ENCODE assay signal across 23 cellular contexts in genomic region chr7:99146979-99147378, GRCh38.
"Had no signal": no experiment of that assay in that cellular context is flagged by ENCODE, and none has a peak within 500 bp of the region (broad histone marks: within the 10 kb centered on the region; RNA-seq: fewer than 3 reads in every experiment).

No MANE protein-coding gene starts in this region.

- H3K9me3 ChIP-seq: esophagus squamous epithelium, left ventricle myocardium inferior, lower lobe of right lung, psoas muscle, right lobe of liver, spleen, tibial artery, upper lobe of right lung, vagina had no signal

- H3K4me3 Mint-ChIP-seq: memory B cell; natural killer cell treated with Interleukin-12 subunit alpha and Interleukin-12 subunit beta and Interleukin-15 and Interleukin-18, amount 100 ng/mL, for 72 hours; stimulated activated memory B cell treated with anti-CD40 and anti-IgM and Interleukin-4, amounts not matched to agents 10 μg/mL and 1 μg/mL and 100 μg/mL, for 72 hours; stimulated activated naive CD8-positive, alpha-beta T cell treated with anti-CD3 and anti-CD28 coated beads, Interleukin-15, Interleukin-2, amounts not matched to agents 100 ng/mL and 50 ng/mL, for 24 hours had no signal

- H3K4me3 ChIP-seq: esophagus squamous epithelium, left ventricle myocardium inferior, lower lobe of right lung, psoas muscle, right lobe of liver, spleen, tibial artery, upper lobe of right lung, vagina had no signal

- H3K27me3 Mint-ChIP-seq: stimulated activated naive CD8-positive, alpha-beta T cell treated with anti-CD3 and anti-CD28 coated beads, Interleukin-15, Interleukin-2, amounts not matched to agents 100 ng/mL and 50 ng/mL, for 24 hours had no signal

- DNase-seq: dermis blood vessel endothelial cell; esophagus squamous epithelium; foreskin keratinocyte; immature natural killer cell; left cardiac atrium; left ventricle myocardium inferior; lower lobe of right lung; midbrain; psoas muscle; retina; right lobe of liver; spleen; stimulated activated CD4-positive, alpha-beta T cell treated with anti-CD3 and anti-CD28 coated beads, Interleukin-15, amount 100 ng/mL, for 24 hours; stimulated activated CD4-positive, alpha-beta T cell treated with anti-CD3 and anti-CD28 coated beads, Interleukin-1b, Interleukin-23, amount 100 ng/mL, for 48 hours; stimulated activated CD4-positive, alpha-beta T cell treated with anti-CD3 and anti-CD28 coated beads, Interleukin-4, amount 100 ng/mL, for 24 hours; tibial artery; upper lobe of right lung had no signal

- H3K27ac Mint-ChIP-seq: immature natural killer cell; memory B cell; natural killer cell treated with Interleukin-12 subunit alpha and Interleukin-12 subunit beta and Interleukin-15 and Interleukin-18, amount 100 ng/mL, for 72 hours; stimulated activated memory B cell treated with anti-CD40 and anti-IgM and Interleukin-4, amounts not matched to agents 10 μg/mL and 1 μg/mL and 100 μg/mL, for 72 hours; stimulated activated naive CD8-positive, alpha-beta T cell treated with anti-CD3 and anti-CD28 coated beads, Interleukin-15, Interleukin-2, amounts not matched to agents 100 ng/mL and 50 ng/mL, for 24 hours had no signal

- H3K9me3 Mint-ChIP-seq: immature natural killer cell; stimulated activated naive CD8-positive, alpha-beta T cell treated with anti-CD3 and anti-CD28 coated beads, Interleukin-15, Interleukin-2, amounts not matched to agents 100 ng/mL and 50 ng/mL, for 24 hours had no signal

- H3K27ac ChIP-seq: esophagus squamous epithelium, foreskin keratinocyte, left ventricle myocardium inferior, lower lobe of right lung, parathyroid adenoma, psoas muscle, right lobe of liver, spleen, tibial artery, upper lobe of right lung, vagina had no signal

- H3K36me3 Mint-ChIP-seq: immature natural killer cell; natural killer cell treated with Interleukin-12 subunit alpha and Interleukin-12 subunit beta and Interleukin-15 and Interleukin-18, amount 100 ng/mL, for 72 hours had no signal

- H3K27me3 ChIP-seq: esophagus squamous epithelium, foreskin keratinocyte, right lobe of liver, spleen, tibial artery, upper lobe of right lung, vagina had no signal

- H3K36me3 ChIP-seq: esophagus squamous epithelium, left ventricle myocardium inferior, lower lobe of right lung, right lobe of liver, spleen, tibial artery, upper lobe of right lung, vagina had no signal

- H3K4me1 ChIP-seq: foreskin keratinocyte, parathyroid adenoma, right lobe of liver had no signal
